In the genomic region with DNA sequence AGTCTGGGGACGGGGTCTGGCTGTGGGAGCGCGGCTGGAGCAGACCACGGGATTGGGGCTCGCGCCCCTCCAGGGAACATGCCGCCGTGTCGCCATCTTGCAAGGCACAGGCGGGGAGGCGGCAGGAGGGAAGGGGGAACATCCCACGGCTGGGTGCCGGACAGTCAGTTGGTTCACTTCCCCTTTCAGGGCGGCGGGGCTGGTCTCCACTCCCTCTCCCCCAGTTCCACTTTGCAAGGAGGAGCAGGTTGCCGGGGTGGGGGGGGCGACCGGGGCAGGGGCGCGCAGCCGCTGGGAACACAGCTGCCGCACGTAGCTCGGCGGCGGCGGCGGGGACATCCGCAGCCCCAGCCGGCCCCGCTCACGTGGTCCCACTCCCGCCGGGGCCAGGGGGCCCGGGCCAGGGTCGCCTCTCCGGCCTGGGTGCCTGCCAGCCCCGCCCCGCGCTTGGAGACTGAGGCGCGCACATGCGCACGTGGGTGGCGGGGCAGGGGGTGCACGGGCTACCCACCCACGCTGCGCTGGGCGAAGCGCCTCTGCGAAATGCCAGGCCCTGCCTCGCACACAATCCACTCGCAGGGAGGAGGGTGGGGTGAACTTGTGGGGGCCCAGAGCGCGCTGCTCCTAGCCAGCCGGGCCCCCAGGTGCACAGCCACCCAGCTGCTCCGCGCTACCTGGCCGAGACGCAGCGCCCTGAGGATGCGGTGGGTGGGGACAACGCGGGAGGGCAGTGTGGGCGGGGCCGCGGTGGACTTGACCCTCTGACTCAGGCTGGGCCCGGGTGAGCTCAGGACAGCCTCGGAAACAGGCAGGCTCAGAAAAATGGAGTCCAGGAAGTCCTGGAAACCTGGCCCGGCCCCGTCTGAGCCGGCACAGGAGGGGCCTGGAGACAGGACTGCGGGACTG, we compare ENCODE assay signal across 8 cellular contexts. TPM values are rescaled to one million over a fixed set of nuclear protein-coding genes. Genes with fewer than 3 reads are reported as not detected.
A peak's percentile ranks its signal among the peaks of the same experiment; 100 is the strongest.
DNase-seq lines count a peak whose midpoint lies in the region; ATAC-seq, FAIRE-seq and TF ChIP-seq lines count a peak whose summit lies in the region.

No MANE protein-coding gene starts in this region.

- peak; percentile 77 for DNase-seq in HepG2 (ENCODE audit: low spot score)
- DNase-seq in stimulated activated CD8-positive, alpha-beta memory T cell treated with anti-CD3 and anti-CD28 coated beads, Interleukin-2, amount 100 ng/mL, for 48 hours (ENCODE audit: low read depth in 2 of 2), result peak; percentile 50 to 55
- DNase-seq in NCI-H2081 (lab: John Stamatoyannopoulos, UW), result no peak

- H3K36me3 ChIP-seq in DOHH2 (ENCODE audit: control insufficient read depth, low read length) (peaks cover 10% of the 10 kb centered on the region), HUES64 (ENCODE audit: insufficient read depth, low read length) (no peaks in the 10 kb centered on the region), duodenal mucosa (ENCODE audit: control insufficient read depth in 1 of 2, insufficient read depth in 2 of 2, low read length in 2 of 2) (no peaks in the 10 kb centered on the region), HepG2 (replicated peaks in 1 of 2; ENCODE audit: control insufficient read depth in 1 of 2, insufficient read depth in 2 of 2, low read length in 2 of 2) (0 out of 5 replicates have a peak, but pooled peaks cover 2 to 3% of the 10 kb centered on the region in 2 experiments)

- no peaks in the 10 kb centered on the region for H3K9me3 ChIP-seq in DOHH2 (ENCODE audit: control insufficient read depth, insufficient read depth, low read length)
- H3K9me3 ChIP-seq in HUES64 (ENCODE audit: insufficient read depth, low read depth, low read length), result no peaks in the 10 kb centered on the region
- no peaks in the 10 kb centered on the region for H3K9me3 ChIP-seq in duodenal mucosa (ENCODE audit: control insufficient read depth in 1 of 2, low read length in 2 of 2)
- no peaks in the 10 kb centered on the region for H3K9me3 ChIP-seq in HepG2 (ENCODE audit: low read length)

- H3K9ac ChIP-seq in HUES64 (ENCODE audit: low read depth, low read length) (peak overlapping the region; percentile 45), duodenal mucosa (ENCODE audit: low read depth in 1 of 2, low read length in 2 of 2) (peak overlapping the region; percentile 97), HepG2 (ENCODE audit: insufficient read depth, low read depth, low read length) (peak overlapping the region; percentile 53; the same call in 1 of the 2 replicates)

- no peaks in the 10 kb centered on the region for H3K9me2 ChIP-seq in DOHH2 (replicated peaks; ENCODE audit: control insufficient read depth, low read length)

- BruUV-seq in HepG2 (replicated peaks; lab: Mats Ljungman, UMichigan), result no TSS peak

- H3K4me3 ChIP-seq in DOHH2 (ENCODE audit: low read length) (peak overlapping the region; percentile 78), HUES64 (ENCODE audit: low read length) (peak overlapping the region; percentile 47), duodenal mucosa (ENCODE audit: low read depth in 1 of 2, low read length in 2 of 2) (peak overlapping the region; percentile 65 to 67), HepG2 (replicated peaks in 1 of 3; ENCODE audit: insufficient read depth in 1 of 3, low read depth in 2 of 3, low read length in 3 of 3) (peak overlapping the region in 1 of 3 experiments; percentile 52; a peak in 2 of 6 replicates)

- H3K4me2 ChIP-seq in DOHH2 (ENCODE audit: low read length) (peak overlapping the region; percentile 98), HepG2 (ENCODE audit: low read depth, low read length) (no peak overlapping the region)

- no peak overlapping the region for H2AFZ ChIP-seq in HepG2 (ENCODE audit: low read length)

- H3K27ac ChIP-seq in DOHH2 (ENCODE audit: low read depth, low read length) (peak overlapping the region; percentile 80), HUES64 (ENCODE audit: low read depth, low read length) (peak overlapping the region; percentile 49; the same call in 1 of the 2 replicates), VCaP (0 out of 2 replicates have a peak overlapping the region, but pooled peaks have one; percentile 16), duodenal mucosa (ENCODE audit: low read depth, low read length) (peak overlapping the region; percentile 96), HepG2 (ENCODE audit: extremely low read length, insufficient read depth, low read length) (peak overlapping the region; percentile 69)

- TF ChIP-seq CTCF in DOHH2 (IDR thresholded peaks at IDR 0.05; ENCODE audit: low read depth, low read length, poor library complexity, severe bottlenecking) (no peak), VCaP (conservative IDR thresholded peaks at IDR 0.05) (no peak), HepG2 (CRISPR knock-in tag; IDR thresholded peaks at IDR 0.05) (peak; percentile 24)

- CTCF ChIA-PET in HepG2 (lab: Yijun Ruan, JAX; ENCODE audit: low intra/inter-chr PET ratio, low total read pairs), result no interaction called here

- in situ Hi-C loops in HepG2 (cut with HindIII; ENCODE audit: extremely low pct_ligation_motif_present, low pct_unique_long_range_greater_than_20kb), result no loop called here

- TF ChIP-seq RAD21 in HepG2 (CRISPR knock-in tag; IDR thresholded peaks at IDR 0.05), result peak; percentile 8; the same call in 1 of the 2 replicates

- H3K79me2 ChIP-seq in DOHH2 (ENCODE audit: control insufficient read depth, low read length) (peaks cover 97% of the 10 kb centered on the region), HepG2 (ENCODE audit: insufficient read depth, low read length) (peaks cover 55% of the 10 kb centered on the region)

- POLR2A ChIA-PET in HepG2 (lab: Yijun Ruan, JAX), result interaction anchor here (0.7 to 1.7 kb wide), 7 partner anchors 10 to 366 kb away, joined by 3 to 6 read pairs (median 4); no protein-coding TSS in a partner anchor

- peak; percentile 55 for ATAC-seq in HepG2
- ATAC-seq in HG03521 (IDR thresholded peaks at IDR 0.05; ENCODE audit: unreplicated experiment), result no peak

- H3F3A ChIP-seq in DOHH2 (ENCODE audit: control insufficient read depth, insufficient read depth), result peaks cover 18% of the 10 kb centered on the region

- H3K4me1 ChIP-seq in DOHH2 (ENCODE audit: control insufficient read depth, low read length), result peaks cover 99% of the 10 kb centered on the region
- peaks cover 49% of the 10 kb centered on the region for H3K4me1 ChIP-seq in HUES64 (ENCODE audit: insufficient read depth, low read length)
- H3K4me1 ChIP-seq in duodenal mucosa (ENCODE audit: control insufficient read depth in 1 of 2, insufficient read depth in 2 of 2, low read length in 2 of 2), result peaks cover 68 to 78% of the 10 kb centered on the region in 2 donors
- H3K4me1 ChIP-seq in HepG2 (ENCODE audit: insufficient read depth, low read length), result peaks cover 52% of the 10 kb centered on the region

- intact Hi-C loops in HepG2 (cut with micrococcal nuclease; ENCODE audit: unreplicated experiment), result no loop called here

- H3K27me3 ChIP-seq in DOHH2 (ENCODE audit: control insufficient read depth, low read length) (no peaks in the 10 kb centered on the region), HUES64 (ENCODE audit: insufficient read depth, low read length) (peaks cover 19% of the 10 kb centered on the region), duodenal mucosa (ENCODE audit: control insufficient read depth in 1 of 2, insufficient read depth in 2 of 2, low read length in 2 of 2) (no peaks in the 10 kb centered on the region), HepG2 (ENCODE audit: control insufficient read depth in 1 of 2, insufficient read depth in 2 of 2, low read length in 2 of 2) (no peaks in the 10 kb centered on the region; a peak in 1 of 5 replicates)

- 13% methylated on average over 71 of the region's 73 CpGs for WGBS in HUES64
- WGBS in HepG2 (ENCODE audit: low lambda C conversion rate), result 74% methylated on average over 40 of the region's 73 CpGs

- H4K20me1 ChIP-seq in DOHH2 (ENCODE audit: control insufficient read depth, insufficient read depth, low read depth, low read length) (peaks cover 16% of the 10 kb centered on the region; the same call in 1 of the 2 replicates), HepG2 (ENCODE audit: insufficient read depth, low read length) (peaks cover 57% of the 10 kb centered on the region)

- no peak for TF ChIP-seq EP300 in HepG2 (IDR thresholded peaks at IDR 0.05; ENCODE audit: low read depth in 2 of 2, low read length in 2 of 2)
- TF ChIP-seq EP300 in HepG2 (CRISPR knock-in tag; IDR thresholded peaks at IDR 0.05; ENCODE audit: borderline replicate concordance), result no peak

- no peak for TF ChIP-seq POLR2A in HepG2 (IDR thresholded peaks at IDR 0.05; ENCODE audit: insufficient read depth in 1 of 2, low read depth in 2 of 2, low read length in 2 of 2)

- FAIRE-seq in HepG2 (lab: Jason Lieb, UNC), result peak; percentile 50

RNA-seq across cellular contexts. Expression of a gene that starts 6.4 kb away (rescaled TPM):
- polyA plus RNA-seq in HUES64 (2013, experiment 1 of 2), result 23.7 TPM
- polyA plus RNA-seq in HUES64 (2013, experiment 2 of 2), result 24.2 TPM
- 6.2 and 6.7 TPM in 2 replicates for total RNA-seq in HepG2 (2016; rRNA removed; fragmentation: Illumina TruSeq; extraction: Trizol)
- total RNA-seq in HepG2 (2016; cell fraction: cytosol; rRNA removed; fragmentation: Illumina TruSeq; extraction: Trizol; ENCODE audit: low read depth), result 2.1 and 2.2 TPM in 2 replicates
- 5.5 and 5.9 TPM in 2 replicates for total RNA-seq in HepG2 (2016; cell fraction: insoluble cytoplasmic fraction; rRNA removed; fragmentation: Illumina TruSeq; extraction: Trizol)
- total RNA-seq in HepG2 (2016; cell fraction: membrane; rRNA removed; fragmentation: Illumina TruSeq; extraction: Trizol), result 8.3 and 8.9 TPM in 2 replicates
- 4.0 and 4.8 TPM in 2 replicates for total RNA-seq in HepG2 (2016; cell fraction: nucleus; rRNA removed; fragmentation: Illumina TruSeq; extraction: Trizol)
- polyA plus RNA-seq in HepG2 (2011; rRNA removed), result 3.5 and 4.7 TPM in 2 replicates
- polyA plus RNA-seq in HepG2 (2011; cell fraction: cytosol; rRNA removed), result 3.7 and 7.0 TPM in 2 replicates
- polyA plus RNA-seq in HepG2 (2011; cell fraction: nucleus; rRNA removed), result 16.7 and 31.9 TPM in 2 replicates
- polyA plus RNA-seq in HepG2 (2012), result 8.3 and 9.4 TPM in 2 replicates
- 3.2 and 3.4 TPM in 2 replicates for polyA plus RNA-seq in HepG2 (2016; cell fraction: cytosol; fragmentation: Illumina TruSeq; extraction: Trizol; ENCODE audit: low read depth)
- polyA plus RNA-seq in HepG2 (2016; cell fraction: insoluble cytoplasmic fraction; fragmentation: Illumina TruSeq; extraction: Trizol; ENCODE audit: low read depth), result 12.0 and 14.3 TPM in 2 replicates
- polyA plus RNA-seq in HepG2 (2016; cell fraction: membrane; fragmentation: Illumina TruSeq; extraction: Trizol; ENCODE audit: low read depth), result 8.9 and 9.3 TPM in 2 replicates
- 11.4 and 12.0 TPM in 2 replicates for polyA plus RNA-seq in HepG2 (2016; cell fraction: nucleus; fragmentation: Illumina TruSeq; extraction: Trizol; ENCODE audit: insufficient read depth, low read depth)
- polyA minus RNA-seq in HepG2 (2011; rRNA and poly(A)+ RNA removed; ENCODE audit: low replicate concordance), result 3.1 and 9.7 TPM in 2 replicates
- 8.9 and 15.3 TPM in 2 replicates for polyA minus RNA-seq in HepG2 (2011; cell fraction: cytosol; rRNA and poly(A)+ RNA removed)
- 2.1 and 2.2 TPM in 2 replicates for polyA minus RNA-seq in HepG2 (2011; cell fraction: nucleus; rRNA and poly(A)+ RNA removed)

RNA-seq across cellular contexts. Expression of a gene that starts 8.7 kb away (rescaled TPM):
- 21.4 TPM for polyA plus RNA-seq in HUES64 (2013, experiment 1 of 2)
- 19.9 TPM for polyA plus RNA-seq in HUES64 (2013, experiment 2 of 2)
- total RNA-seq in HepG2 (2016; rRNA removed; fragmentation: Illumina TruSeq; extraction: Trizol), result 3.0 and 5.0 TPM in 2 replicates
- total RNA-seq in HepG2 (2016; cell fraction: cytosol; rRNA removed; fragmentation: Illumina TruSeq; extraction: Trizol; ENCODE audit: low read depth), result 1.1 and 3.2 TPM in 2 replicates
- total RNA-seq in HepG2 (2016; cell fraction: insoluble cytoplasmic fraction; rRNA removed; fragmentation: Illumina TruSeq; extraction: Trizol), result 4.1 and 5.2 TPM in 2 replicates
- total RNA-seq in HepG2 (2016; cell fraction: membrane; rRNA removed; fragmentation: Illumina TruSeq; extraction: Trizol), result 3.9 and 4.2 TPM in 2 replicates
- 6.0 and 7.6 TPM in 2 replicates for total RNA-seq in HepG2 (2016; cell fraction: nucleus; rRNA removed; fragmentation: Illumina TruSeq; extraction: Trizol)
- 11.2 and 13.0 TPM in 2 replicates for polyA plus RNA-seq in HepG2 (2011; rRNA removed)
- 8.7 and 9.8 TPM in 2 replicates for polyA plus RNA-seq in HepG2 (2011; cell fraction: cytosol; rRNA removed)
- 91.1 and 123 TPM in 2 replicates for polyA plus RNA-seq in HepG2 (2011; cell fraction: nucleus; rRNA removed)
- polyA plus RNA-seq in HepG2 (2012), result 13.8 and 15.4 TPM in 2 replicates
- polyA plus RNA-seq in HepG2 (2016; cell fraction: cytosol; fragmentation: Illumina TruSeq; extraction: Trizol; ENCODE audit: low read depth), result 1.7 and 1.8 TPM in 2 replicates
- 7.3 and 10.0 TPM in 2 replicates for polyA plus RNA-seq in HepG2 (2016; cell fraction: insoluble cytoplasmic fraction; fragmentation: Illumina TruSeq; extraction: Trizol; ENCODE audit: low read depth)
- polyA plus RNA-seq in HepG2 (2016; cell fraction: membrane; fragmentation: Illumina TruSeq; extraction: Trizol; ENCODE audit: low read depth), result 5.1 and 5.3 TPM in 2 replicates
- polyA plus RNA-seq in HepG2 (2016; cell fraction: nucleus; fragmentation: Illumina TruSeq; extraction: Trizol; ENCODE audit: insufficient read depth, low read depth), result 39.5 and 44.1 TPM in 2 replicates
- 16.3 and 19.1 TPM in 2 replicates for polyA minus RNA-seq in HepG2 (2011; rRNA and poly(A)+ RNA removed; ENCODE audit: low replicate concordance)
- 5.5 and 7.7 TPM in 2 replicates for polyA minus RNA-seq in HepG2 (2011; cell fraction: cytosol; rRNA and poly(A)+ RNA removed)
- polyA minus RNA-seq in HepG2 (2011; cell fraction: nucleus; rRNA and poly(A)+ RNA removed), result 9.3 and 10.8 TPM in 2 replicates

RNA-seq across cellular contexts. Expression of a gene that starts 28.3 kb away (rescaled TPM):
- polyA plus RNA-seq in HUES64 (2013, experiment 1 of 2), result 31.8 TPM
- polyA plus RNA-seq in HUES64 (2013, experiment 2 of 2), result 31.0 TPM
- 27.9 and 40.8 TPM in 2 replicates for total RNA-seq in HepG2 (2016; rRNA removed; fragmentation: Illumina TruSeq; extraction: Trizol)
- 52.2 and 64.4 TPM in 2 replicates for total RNA-seq in HepG2 (2016; cell fraction: cytosol; rRNA removed; fragmentation: Illumina TruSeq; extraction: Trizol; ENCODE audit: low read depth)
- 24.0 and 37.3 TPM in 2 replicates for total RNA-seq in HepG2 (2016; cell fraction: insoluble cytoplasmic fraction; rRNA removed; fragmentation: Illumina TruSeq; extraction: Trizol)
- 65.2 and 82.2 TPM in 2 replicates for total RNA-seq in HepG2 (2016; cell fraction: membrane; rRNA removed; fragmentation: Illumina TruSeq; extraction: Trizol)
- total RNA-seq in HepG2 (2016; cell fraction: nucleus; rRNA removed; fragmentation: Illumina TruSeq; extraction: Trizol), result 17.1 and 19.3 TPM in 2 replicates
- 27.7 and 44.6 TPM in 2 replicates for polyA plus RNA-seq in HepG2 (2011; rRNA removed)
- polyA plus RNA-seq in HepG2 (2011; cell fraction: cytosol; rRNA removed), result 25.9 and 53.1 TPM in 2 replicates
- polyA plus RNA-seq in HepG2 (2011; cell fraction: nucleus; rRNA removed), result 72.5 and 83.8 TPM in 2 replicates
- 11.9 and 16.2 TPM in 2 replicates for polyA plus RNA-seq in HepG2 (2012)
- 51.0 and 62.5 TPM in 2 replicates for polyA plus RNA-seq in HepG2 (2016; cell fraction: cytosol; fragmentation: Illumina TruSeq; extraction: Trizol; ENCODE audit: low read depth)
- polyA plus RNA-seq in HepG2 (2016; cell fraction: insoluble cytoplasmic fraction; fragmentation: Illumina TruSeq; extraction: Trizol; ENCODE audit: low read depth), result 25.3 and 27.0 TPM in 2 replicates
- polyA plus RNA-seq in HepG2 (2016; cell fraction: membrane; fragmentation: Illumina TruSeq; extraction: Trizol; ENCODE audit: low read depth), result 54.6 and 60.4 TPM in 2 replicates
- polyA plus RNA-seq in HepG2 (2016; cell fraction: nucleus; fragmentation: Illumina TruSeq; extraction: Trizol; ENCODE audit: insufficient read depth, low read depth), result 38.7 and 42.0 TPM in 2 replicates
- polyA minus RNA-seq in HepG2 (2011; rRNA and poly(A)+ RNA removed; ENCODE audit: low replicate concordance), result 15.0 and 50.9 TPM in 2 replicates
- 17.2 and 18.0 TPM in 2 replicates for polyA minus RNA-seq in HepG2 (2011; cell fraction: cytosol; rRNA and poly(A)+ RNA removed)
- polyA minus RNA-seq in HepG2 (2011; cell fraction: nucleus; rRNA and poly(A)+ RNA removed), result 5.7 and 5.8 TPM in 2 replicates

RNA-seq across cellular contexts. Expression of a gene that starts 44.9 kb away (rescaled TPM):
- polyA plus RNA-seq in HUES64 (2013, experiment 1 of 2), result 4.8 TPM
- polyA plus RNA-seq in HUES64 (2013, experiment 2 of 2), result 5.4 TPM
- 1.8 and 2.6 TPM in 2 replicates for total RNA-seq in HepG2 (2016; rRNA removed; fragmentation: Illumina TruSeq; extraction: Trizol)
- total RNA-seq in HepG2 (2016; cell fraction: cytosol; rRNA removed; fragmentation: Illumina TruSeq; extraction: Trizol; ENCODE audit: low read depth), result 0.35 and 0.40 TPM in 2 replicates
- total RNA-seq in HepG2 (2016; cell fraction: insoluble cytoplasmic fraction; rRNA removed; fragmentation: Illumina TruSeq; extraction: Trizol), result 1.8 and 2.6 TPM in 2 replicates
- 1.2 and 1.7 TPM in 2 replicates for total RNA-seq in HepG2 (2016; cell fraction: membrane; rRNA removed; fragmentation: Illumina TruSeq; extraction: Trizol)
- 1.9 and 3.5 TPM in 2 replicates for total RNA-seq in HepG2 (2016; cell fraction: nucleus; rRNA removed; fragmentation: Illumina TruSeq; extraction: Trizol)
- 5.8 and 5.9 TPM in 2 replicates for polyA plus RNA-seq in HepG2 (2011; rRNA removed)
- polyA plus RNA-seq in HepG2 (2011; cell fraction: cytosol; rRNA removed), result 3.8 and 4.8 TPM in 2 replicates
- 10.6 and 12.8 TPM in 2 replicates for polyA plus RNA-seq in HepG2 (2011; cell fraction: nucleus; rRNA removed)
- polyA plus RNA-seq in HepG2 (2012), result 2.4 and 2.5 TPM in 2 replicates
- 0.36 and 0.59 TPM in 2 replicates for polyA plus RNA-seq in HepG2 (2016; cell fraction: cytosol; fragmentation: Illumina TruSeq; extraction: Trizol; ENCODE audit: low read depth)
- 1.1 and 2.2 TPM in 2 replicates for polyA plus RNA-seq in HepG2 (2016; cell fraction: insoluble cytoplasmic fraction; fragmentation: Illumina TruSeq; extraction: Trizol; ENCODE audit: low read depth)
- polyA plus RNA-seq in HepG2 (2016; cell fraction: membrane; fragmentation: Illumina TruSeq; extraction: Trizol; ENCODE audit: low read depth), result 0.69 and 0.98 TPM in 2 replicates
- polyA plus RNA-seq in HepG2 (2016; cell fraction: nucleus; fragmentation: Illumina TruSeq; extraction: Trizol; ENCODE audit: insufficient read depth, low read depth), result 9.6 and 11.4 TPM in 2 replicates
- polyA minus RNA-seq in HepG2 (2011; rRNA and poly(A)+ RNA removed; ENCODE audit: low replicate concordance), result 10.3 and 16.8 TPM in 2 replicates
- polyA minus RNA-seq in HepG2 (2011; cell fraction: cytosol; rRNA and poly(A)+ RNA removed), result 4.6 and 5.4 TPM in 2 replicates
- polyA minus RNA-seq in HepG2 (2011; cell fraction: nucleus; rRNA and poly(A)+ RNA removed), result 2.7 and 3.0 TPM in 2 replicates

RNA-seq across cellular contexts. Expression of a gene that starts 48.2 kb away (rescaled TPM):
- polyA plus RNA-seq in HUES64 (2013, experiment 1 of 2), result 4.1 TPM
- polyA plus RNA-seq in HUES64 (2013, experiment 2 of 2), result 4.1 TPM
- total RNA-seq in HepG2 (2016; rRNA removed; fragmentation: Illumina TruSeq; extraction: Trizol), result 2.0 and 3.5 TPM in 2 replicates
- 0.79 and 0.81 TPM in 2 replicates for total RNA-seq in HepG2 (2016; cell fraction: cytosol; rRNA removed; fragmentation: Illumina TruSeq; extraction: Trizol; ENCODE audit: low read depth)
- 1.7 and 3.1 TPM in 2 replicates for total RNA-seq in HepG2 (2016; cell fraction: insoluble cytoplasmic fraction; rRNA removed; fragmentation: Illumina TruSeq; extraction: Trizol)
- total RNA-seq in HepG2 (2016; cell fraction: membrane; rRNA removed; fragmentation: Illumina TruSeq; extraction: Trizol), result 1.7 and 2.1 TPM in 2 replicates
- 1.5 and 1.9 TPM in 2 replicates for total RNA-seq in HepG2 (2016; cell fraction: nucleus; rRNA removed; fragmentation: Illumina TruSeq; extraction: Trizol)
- 0.95 and 1.4 TPM in 2 replicates for polyA plus RNA-seq in HepG2 (2011; rRNA removed)
- polyA plus RNA-seq in HepG2 (2011; cell fraction: cytosol; rRNA removed), result 0.94 and 1.7 TPM in 2 replicates
- polyA plus RNA-seq in HepG2 (2011; cell fraction: nucleus; rRNA removed), result 6.4 and 7.8 TPM in 2 replicates
- 1.3 and 1.7 TPM in 2 replicates for polyA plus RNA-seq in HepG2 (2012)
- 0.68 TPM in 2 replicates for polyA plus RNA-seq in HepG2 (2016; cell fraction: cytosol; fragmentation: Illumina TruSeq; extraction: Trizol; ENCODE audit: low read depth)
- 2.8 and 3.5 TPM in 2 replicates for polyA plus RNA-seq in HepG2 (2016; cell fraction: insoluble cytoplasmic fraction; fragmentation: Illumina TruSeq; extraction: Trizol; ENCODE audit: low read depth)
- polyA plus RNA-seq in HepG2 (2016; cell fraction: membrane; fragmentation: Illumina TruSeq; extraction: Trizol; ENCODE audit: low read depth), result 1.1 and 1.4 TPM in 2 replicates
- 5.0 and 6.1 TPM in 2 replicates for polyA plus RNA-seq in HepG2 (2016; cell fraction: nucleus; fragmentation: Illumina TruSeq; extraction: Trizol; ENCODE audit: insufficient read depth, low read depth)
- polyA minus RNA-seq in HepG2 (2011; rRNA and poly(A)+ RNA removed; ENCODE audit: low replicate concordance), result 2.1 and 3.8 TPM in 2 replicates
- polyA minus RNA-seq in HepG2 (2011; cell fraction: cytosol; rRNA and poly(A)+ RNA removed), result 1.3 and 1.6 TPM in 2 replicates
- 2.3 and 2.6 TPM in 2 replicates for polyA minus RNA-seq in HepG2 (2011; cell fraction: nucleus; rRNA and poly(A)+ RNA removed)

Comparison
In these comparisons a context has a peak if more than half of its experiments do, and no peak if none do; other contexts are left out.
1. H3K27ac ChIP-seq: peak in every context shown above with its lines; median percentile 96 in duodenal mucosa; 80 in DOHH2; 69 in HepG2; 49 in HUES64; 16 in VCaP.
2. H3K9ac ChIP-seq: peak in every context shown above with its lines; median percentile 97 in duodenal mucosa; 53 in HepG2; 45 in HUES64.
3. DNase-seq: peak in HepG2 (single experiment) and stimulated activated CD8-positive, alpha-beta memory T cell treated with anti-CD3 and anti-CD28 coated beads, Interleukin-2, amount 100 ng/mL, for 48 hours (2 of 2); none in NCI-H2081 (0 of 2).